ENCODE assay signal across 1 cellular context in genomic region chr9:85741875-85742629, GRCh38.
A peak's percentile ranks its signal among the peaks of the same experiment; 100 is the strongest.
TF ChIP-seq lines count a peak whose summit lies in the region.

Gene AGTPBP1, minus strand, starts transcription at chr9:85741954. Its CDS starts 29,421 bp downstream, at chr9:85712533.

TF ChIP-seq in K562, 482 proteins besides CTCF, POLR2A, EP300 and RAD21 (continued from another document and continues in another):
- TF ChIP-seq RERE (CRISPR knock-in tag; IDR thresholded peaks at IDR 0.05; ENCODE audit: borderline replicate concordance) = no peak
- TF ChIP-seq IRF2 (CRISPR knock-in tag; IDR thresholded peaks at IDR 0.05) = no peak
- TF ChIP-seq CXXC5 (CRISPR knock-in tag; IDR thresholded peaks at IDR 0.05) = peak; percentile 91
- no peak for TF ChIP-seq HNRNPUL1 (IDR thresholded peaks at IDR 0.05; ENCODE audit: low read length)
- no peak for TF ChIP-seq HDAC2 (IDR thresholded peaks at IDR 0.05)
- no peak for TF ChIP-seq TEAD2 (tag; IDR thresholded peaks at IDR 0.05)
- no peak for TF ChIP-seq ZNF830 (CRISPR knock-in tag; IDR thresholded peaks at IDR 0.05)
- no peak for TF ChIP-seq FOXJ2 (tag; IDR thresholded peaks at IDR 0.05)
- TF ChIP-seq SRSF9 (IDR thresholded peaks at IDR 0.05; ENCODE audit: borderline replicate concordance, low read depth, low read length) = no peak
- TF ChIP-seq CCNT2 (IDR thresholded peaks at IDR 0.05; ENCODE audit: borderline replicate concordance, extremely low read depth, insufficient read length, low read depth, low read length) = peak; percentile 61
- peak; percentile 46 for TF ChIP-seq MEIS2 (IDR thresholded peaks at IDR 0.05; ENCODE audit: partially characterized antibody)
- TF ChIP-seq POLR3A (IDR thresholded peaks at IDR 0.05; ENCODE audit: borderline replicate concordance, extremely low read depth, insufficient read depth, insufficient read length) = no peak
- peak; percentile 4 for TF ChIP-seq SAP30 (IDR thresholded peaks at IDR 0.05; ENCODE audit: borderline replicate concordance, insufficient read depth, low read depth, low read length, poor library complexity, severe bottlenecking)
- no peak for TF ChIP-seq TBP (optimal IDR thresholded peaks at IDR 0.05; ENCODE audit: low read depth, low read length)
- no peak for TF ChIP-seq HDGF (IDR thresholded peaks at IDR 0.05)
- TF ChIP-seq NFE2L1 (tag; IDR thresholded peaks at IDR 0.05; ENCODE audit: borderline replicate concordance, low read depth) = no peak
- no peak for TF ChIP-seq HCFC1 (IDR thresholded peaks at IDR 0.05; ENCODE audit: low read depth, low read length)
- no peak for TF ChIP-seq ZNF24 (IDR thresholded peaks at IDR 0.05)
- TF ChIP-seq MYC (IDR thresholded peaks at IDR 0.05; ENCODE audit: low read depth, low read length) = peak; percentile 43
- no peak for TF ChIP-seq MYC (CRISPR knock-in tag; IDR thresholded peaks at IDR 0.05; ENCODE audit: borderline replicate concordance, low read depth)
- TF ChIP-seq ZFP1 (CRISPR knock-in tag; IDR thresholded peaks at IDR 0.05) = no peak
- no peak for TF ChIP-seq THRAP3 (IDR thresholded peaks at IDR 0.05; ENCODE audit: borderline replicate concordance)
- no peak for TF ChIP-seq DMBX1 (CRISPR knock-in tag; IDR thresholded peaks at IDR 0.05; ENCODE audit: borderline replicate concordance)
- TF ChIP-seq KLF1 (tag; IDR thresholded peaks at IDR 0.05) = no peak
- TF ChIP-seq HES1 (IDR thresholded peaks at IDR 0.05; ENCODE audit: low read depth) = no peak
- TF ChIP-seq MTA3 (IDR thresholded peaks at IDR 0.05; ENCODE audit: borderline replicate concordance) = no peak
- TF ChIP-seq CREB3 (tag; conservative IDR thresholded peaks at IDR 0.05; ENCODE audit: low read depth) = no peak
- TF ChIP-seq E2F3 (CRISPR knock-in tag; IDR thresholded peaks at IDR 0.05) = 0 out of 2 replicates have a peak, but pooled peaks have one; percentile 23
- TF ChIP-seq RBFOX2 (IDR thresholded peaks at IDR 0.05; ENCODE audit: low read depth, low read length) = peak; percentile 33
- TF ChIP-seq SMAD4 (CRISPR knock-in tag; conservative IDR thresholded peaks at IDR 0.05) = no peak
- no peak for TF ChIP-seq ZFP30 (CRISPR knock-in tag; IDR thresholded peaks at IDR 0.05; ENCODE audit: borderline replicate concordance)
- no peak for TF ChIP-seq NR4A1 (CRISPR knock-in tag; IDR thresholded peaks at IDR 0.05)
- no peak for TF ChIP-seq NR4A1 (tag; IDR thresholded peaks at IDR 0.05)
- no peak for TF ChIP-seq ASH1L (IDR thresholded peaks at IDR 0.05; ENCODE audit: borderline replicate concordance, low read depth, partially characterized antibody)
- no peak for TF ChIP-seq ZNF280A (IDR thresholded peaks at IDR 0.05; ENCODE audit: low read depth, partially characterized antibody)
- no peak for TF ChIP-seq ZNF644 (tag; IDR thresholded peaks at IDR 0.05; ENCODE audit: low read depth)
- no peak for TF ChIP-seq ZBTB8A (IDR thresholded peaks at IDR 0.05; ENCODE audit: partially characterized antibody)
- TF ChIP-seq ZNF561 (CRISPR knock-in tag; conservative IDR thresholded peaks at IDR 0.05) = no peak
- TF ChIP-seq HLTF (IDR thresholded peaks at IDR 0.05) = no peak
- no peak for TF ChIP-seq ZNF655 (CRISPR knock-in tag; IDR thresholded peaks at IDR 0.05)
- TF ChIP-seq KLF16 (IDR thresholded peaks at IDR 0.05) = no peak
- TF ChIP-seq ZNF124 (CRISPR knock-in tag; IDR thresholded peaks at IDR 0.05) = no peak
- no peak; a peak in 1 of 4 replicates for TF ChIP-seq SIN3A (IDR thresholded peaks at IDR 0.05; ENCODE audit: borderline replicate concordance in 2 of 2, control insufficient read depth in 1 of 2, low read depth in 2 of 2, low read length in 2 of 2)
- TF ChIP-seq GMEB1 (CRISPR knock-in tag; IDR thresholded peaks at IDR 0.05) = peak; percentile 91
- no peak for TF ChIP-seq NEUROD1 (IDR thresholded peaks at IDR 0.05; ENCODE audit: borderline replicate concordance, low read depth, low read length, partially characterized antibody)
- TF ChIP-seq NR2C1 (IDR thresholded peaks at IDR 0.05) = no peak
- TF ChIP-seq NR2C1 (tag; IDR thresholded peaks at IDR 0.05) = no peak
- no peak for TF ChIP-seq CC2D1A (IDR thresholded peaks at IDR 0.05)
- TF ChIP-seq ELK3 (CRISPR knock-in tag; IDR thresholded peaks at IDR 0.05) = no peak
- no peak for TF ChIP-seq ZNF398 (CRISPR knock-in tag; IDR thresholded peaks at IDR 0.05)
- no peak for TF ChIP-seq TEAD1 (CRISPR knock-in tag; IDR thresholded peaks at IDR 0.05)
- TF ChIP-seq NRF1 (conservative IDR thresholded peaks at IDR 0.05 in 1 of 2, IDR thresholded peaks at IDR 0.05 in 1 of 2) = peak; percentile 82 to 85
- TF ChIP-seq ZSCAN29 (IDR thresholded peaks at IDR 0.05) = no peak
- TF ChIP-seq DIDO1 (tag; IDR thresholded peaks at IDR 0.05; ENCODE audit: low read depth) = no peak
- TF ChIP-seq ZBTB49 (CRISPR knock-in tag; IDR thresholded peaks at IDR 0.05; ENCODE audit: borderline replicate concordance) = no peak
